23 cellular contexts compared by ENCODE assay signal in the genomic region with DNA sequence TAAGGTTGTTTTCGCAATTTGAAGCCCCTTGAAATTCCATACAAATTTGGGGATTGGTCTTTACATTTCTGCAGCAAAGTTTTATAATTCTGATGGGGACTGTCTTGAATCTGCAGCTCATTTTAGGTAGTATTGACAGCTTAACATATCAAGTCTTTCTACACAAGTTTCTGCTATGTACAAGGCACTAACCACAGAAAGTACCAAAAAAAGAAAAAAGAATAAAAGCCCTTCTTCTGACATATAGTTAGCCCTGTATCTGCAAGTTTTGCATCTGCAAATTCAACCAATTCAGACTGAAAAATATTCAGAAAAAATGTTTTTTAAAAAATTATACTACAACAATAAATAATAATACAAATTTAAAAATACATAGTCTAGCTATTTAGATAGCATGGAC. TPM values are rescaled to one million over a fixed set of nuclear protein-coding genes. Genes with fewer than 3 reads are reported as not detected.
DNase-seq lines count a peak whose midpoint lies in the region; ATAC-seq and TF ChIP-seq lines count a peak whose summit lies in the region.
"Had no signal": no experiment of that assay in that cellular context is flagged by ENCODE, and none has a peak within 500 bp of the region (broad histone marks: within the 10 kb centered on the region; RNA-seq: fewer than 3 reads in every experiment).

No MANE protein-coding gene starts in this region.

- H3K4me3 Mint-ChIP-seq in CD8-positive, alpha-beta memory T cell, result no peak overlapping the region
- H3K4me3 Mint-ChIP-seq: activated CD4-positive, alpha-beta memory T cell treated with anti-CD3 and anti-CD28 coated beads, Interleukin-2, amount 10 ng/mL, durations not matched to agents 7 days and 5 days; activated naive CD8-positive, alpha-beta T cell treated with anti-CD3 and anti-CD28 coated beads, Interleukin-2, amount 10 ng/mL, durations not matched to agents 7 days and 5 days; stimulated activated naive B cell treated with anti-CD40 and anti-IgM and Interleukin-4, amounts not matched to agents 10 μg/mL and 1 μg/mL and 100 μg/mL, for 72 hours had no signal

- H3K4me3 ChIP-seq in Peyer's patch, result no peak overlapping the region
- H3K4me3 ChIP-seq in CD8-positive, alpha-beta memory T cell (ENCODE audit: low read length), result no peak overlapping the region
- H3K4me3 ChIP-seq: gastroesophageal sphincter, tibial artery had no signal

- no peak overlapping the region for H3K27ac ChIP-seq in Peyer's patch
- H3K27ac ChIP-seq in CD8-positive, alpha-beta memory T cell (ENCODE audit: low read depth, low read length), result no peak overlapping the region
- H3K27ac ChIP-seq: brain microvascular endothelial cell, gastroesophageal sphincter, HL-60, tibial artery, VCaP had no signal

- no peak for DNase-seq in Peyer's patch
- no peak for DNase-seq in CD8-positive, alpha-beta memory T cell
- DNase-seq: activated CD4-positive, alpha-beta memory T cell treated with anti-CD3 and anti-CD28 coated beads, Interleukin-2, amount 10 ng/mL, durations not matched to agents 7 days and 5 days; activated naive CD8-positive, alpha-beta T cell treated with anti-CD3 and anti-CD28 coated beads, Interleukin-2, amount 10 ng/mL, durations not matched to agents 7 days and 5 days; activated T-cell treated with anti-CD3 and anti-CD28 coated beads, Interleukin-2, amount 50 U/mL, for 48 hours; BE2C; brain microvascular endothelial cell; cortex of kidney; NCI-H2029 treated with DMSO at 0.1 percent for 48 hours; retina; stimulated activated CD4-positive, alpha-beta T cell treated with anti-CD3 and anti-CD28 coated beads, Interleukin-15, amount 100 ng/mL, for 24 hours; stimulated activated naive B cell treated with anti-CD40 and anti-IgM and Interleukin-4, amounts not matched to agents 10 μg/mL and 1 μg/mL and 100 μg/mL, for 72 hours; T-helper 1 cell; tibial artery had no signal

- POLR2A ChIA-PET in CD8-positive, alpha-beta memory T cell (lab: Charles Lee), result no interaction called here

- H3K4me1 ChIP-seq in Peyer's patch, result no peaks in the 10 kb centered on the region
- no peaks in the 10 kb centered on the region for H3K4me1 ChIP-seq in CD8-positive, alpha-beta memory T cell (ENCODE audit: insufficient read depth, low read length)
- H3K4me1 ChIP-seq: gastroesophageal sphincter had no signal

- no peak for TF ChIP-seq CTCF in Peyer's patch (IDR thresholded peaks at IDR 0.05)

- H3K27ac Mint-ChIP-seq in CD8-positive, alpha-beta memory T cell, result no peak overlapping the region
- H3K27ac Mint-ChIP-seq: activated CD4-positive, alpha-beta memory T cell treated with anti-CD3 and anti-CD28 coated beads, Interleukin-2, amount 10 ng/mL, durations not matched to agents 7 days and 5 days; activated naive CD8-positive, alpha-beta T cell treated with anti-CD3 and anti-CD28 coated beads, Interleukin-2, amount 10 ng/mL, durations not matched to agents 7 days and 5 days; stimulated activated naive B cell treated with anti-CD40 and anti-IgM and Interleukin-4, amounts not matched to agents 10 μg/mL and 1 μg/mL and 100 μg/mL, for 72 hours had no signal

- CTCF ChIA-PET in CD8-positive, alpha-beta memory T cell (lab: Charles Lee), result no interaction called here

- TF ChIP-seq POLR2A in Peyer's patch (IDR thresholded peaks at IDR 0.05), result no peak

- ATAC-seq in GM19324 (IDR thresholded peaks at IDR 0.05; ENCODE audit: low FRiP score, unreplicated experiment) (peak; percentile 55), GM21717 (IDR thresholded peaks at IDR 0.05; ENCODE audit: unreplicated experiment) (peak; percentile 61), HG03064 (IDR thresholded peaks at IDR 0.05; ENCODE audit: low read depth, unreplicated experiment) (peak; percentile 50), GM18520 (IDR thresholded peaks at IDR 0.05; ENCODE audit: unreplicated experiment) (no peak), GM19455 (IDR thresholded peaks at IDR 0.05; ENCODE audit: unreplicated experiment) (no peak)
- ATAC-seq: gastroesophageal sphincter; Right ventricle myocardium inferior; stimulated activated naive B cell treated with anti-CD40 and anti-IgM and Interleukin-4, amounts not matched to agents 10 μg/mL and 1 μg/mL and 100 μg/mL, for 72 hours had no signal

- no peaks in the 10 kb centered on the region for H3K27me3 ChIP-seq in Peyer's patch
- no peaks in the 10 kb centered on the region for H3K27me3 ChIP-seq in CD8-positive, alpha-beta memory T cell (ENCODE audit: insufficient read depth, low read length, poor library complexity, severe bottlenecking)
- H3K27me3 ChIP-seq: BE2C, brain microvascular endothelial cell, gastroesophageal sphincter, tibial artery had no signal

- peaks cover 0 to 7% (median 0%) of the 10 kb centered on the region in 3 donors for H3K36me3 ChIP-seq in Peyer's patch
- H3K36me3 ChIP-seq in CD8-positive, alpha-beta memory T cell (ENCODE audit: insufficient read depth, low read length), result no peaks in the 10 kb centered on the region
- H3K36me3 ChIP-seq: BE2C had no signal

- peaks cover 5 to 32% (median 17%) of the 10 kb centered on the region in 3 donors for H3K36me3 Mint-ChIP-seq in CD8-positive, alpha-beta memory T cell

- no peaks in the 10 kb centered on the region for H3K9me3 Mint-ChIP-seq in CD8-positive, alpha-beta memory T cell
- H3K9me3 Mint-ChIP-seq: activated CD4-positive, alpha-beta memory T cell treated with anti-CD3 and anti-CD28 coated beads, Interleukin-2, amount 10 ng/mL, durations not matched to agents 7 days and 5 days; activated naive CD8-positive, alpha-beta T cell treated with anti-CD3 and anti-CD28 coated beads, Interleukin-2, amount 10 ng/mL, durations not matched to agents 7 days and 5 days; stimulated activated naive B cell treated with anti-CD40 and anti-IgM and Interleukin-4, amounts not matched to agents 10 μg/mL and 1 μg/mL and 100 μg/mL, for 72 hours had no signal

- no peaks in the 10 kb centered on the region for H3K27me3 Mint-ChIP-seq in CD8-positive, alpha-beta memory T cell
- H3K27me3 Mint-ChIP-seq: activated CD4-positive, alpha-beta memory T cell treated with anti-CD3 and anti-CD28 coated beads, Interleukin-2, amount 10 ng/mL, durations not matched to agents 7 days and 5 days; activated naive CD8-positive, alpha-beta T cell treated with anti-CD3 and anti-CD28 coated beads, Interleukin-2, amount 10 ng/mL, durations not matched to agents 7 days and 5 days; stimulated activated naive B cell treated with anti-CD40 and anti-IgM and Interleukin-4, amounts not matched to agents 10 μg/mL and 1 μg/mL and 100 μg/mL, for 72 hours had no signal

- H3K4me1 Mint-ChIP-seq in CD8-positive, alpha-beta memory T cell, result peaks cover 6 to 39% (median 19%) of the 10 kb centered on the region in 3 donors

- H3K9me3 ChIP-seq in Peyer's patch, result no peaks in the 10 kb centered on the region
- no peaks in the 10 kb centered on the region for H3K9me3 ChIP-seq in CD8-positive, alpha-beta memory T cell (ENCODE audit: low read length)
- H3K9me3 ChIP-seq: BE2C, gastroesophageal sphincter, tibial artery had no signal

RNA-seq across cellular contexts. Expression of gene POT1, which starts 15.3 kb away (rescaled TPM):
- 10 to 100 TPM in 3 of 4 donors, 1 to 10 TPM in 1; 3.9 to 79.2 (median 12.1) TPM for total RNA-seq in Peyer's patch
- 10 to 100 TPM; 24.0 to 34.2 TPM for total RNA-seq in CD8-positive, alpha-beta memory T cell
- 21.8 TPM for polyA plus RNA-seq in CD8-positive, alpha-beta memory T cell

Comparison
In these comparisons a context has a peak if more than half of its experiments do, and no peak if none do; other contexts are left out.
1. ATAC-seq: peak in GM19324 (single experiment), GM21717 (single experiment) and HG03064 (single experiment); none in GM18520 (single experiment) and GM19455 (single experiment).